In genomic region chr2:191691898-191692297, GRCh38 we compare ENCODE assay signal across 2 cellular contexts.
TF ChIP-seq lines count a peak whose summit lies in the region.

No MANE protein-coding gene starts in this region.

TF ChIP-seq in HCT116, 20 proteins besides CTCF, POLR2A, EP300 and RAD21:
- peak; percentile 18; the same call in 1 of the 2 replicates for TF ChIP-seq POLR2AphosphoS5 (IDR thresholded peaks at IDR 0.05; ENCODE audit: low read depth, low read length)
- no peak for TF ChIP-seq CBX3 (IDR thresholded peaks at IDR 0.05; ENCODE audit: low read depth)
- TF ChIP-seq EZH2 (IDR thresholded peaks at IDR 0.05): no peak

TF ChIP-seq in HepG2, 621 proteins besides CTCF, POLR2A, EP300 and RAD21:
- TF ChIP-seq ATF4 (CRISPR knock-in tag; IDR thresholded peaks at IDR 0.05) (0 out of 4 replicates have a peak, but pooled peaks of 1 of the 2 experiments have one; percentile 28), ZBTB38 (CRISPR knock-in tag; IDR thresholded peaks at IDR 0.05) (no peak), GATAD2A (CRISPR knock-in tag; IDR thresholded peaks at IDR 0.05) (peak; percentile 52), LBX2 (CRISPR knock-in tag; IDR thresholded peaks at IDR 0.05; ENCODE audit: borderline replicate concordance) (no peak), SYNCRIP (IDR thresholded peaks at IDR 0.05; ENCODE audit: insufficient read depth, low read depth, low read length) (no peak), ZNF7 (CRISPR knock-in tag; IDR thresholded peaks at IDR 0.05) (0 out of 2 replicates have a peak, but pooled peaks have one; percentile 28), MBD4 (IDR thresholded peaks at IDR 0.05; ENCODE audit: borderline replicate concordance, low read length) (no peak), ZNF264 (CRISPR knock-in tag; IDR thresholded peaks at IDR 0.05) (peak; percentile 100), ARNT2 (CRISPR knock-in tag; IDR thresholded peaks at IDR 0.05; ENCODE audit: low read depth) (no peak), ZNF878 (CRISPR knock-in tag; IDR thresholded peaks at IDR 0.05) (0 out of 2 replicates have a peak, but pooled peaks have one; percentile 50), ZNF331 (CRISPR knock-in tag; IDR thresholded peaks at IDR 0.05) (0 out of 2 replicates have a peak, but pooled peaks have one; percentile 18), NCOA2 (CRISPR knock-in tag; IDR thresholded peaks at IDR 0.05) (0 out of 2 replicates have a peak, but pooled peaks have one; percentile 21), ZBTB7B (CRISPR knock-in tag; IDR thresholded peaks at IDR 0.05) (no peak), HINFP (CRISPR knock-in tag; IDR thresholded peaks at IDR 0.05; ENCODE audit: low read depth) (no peak), GATA4 (IDR thresholded peaks at IDR 0.05; ENCODE audit: borderline replicate concordance, low read depth) (no peak), FOXO4 (CRISPR knock-in tag; conservative IDR thresholded peaks at IDR 0.05) (no peak), KLF12 (CRISPR knock-in tag; IDR thresholded peaks at IDR 0.05; ENCODE audit: borderline replicate concordance) (no peak), ZFY (CRISPR knock-in tag; IDR thresholded peaks at IDR 0.05) (no peak), AGO1 (IDR thresholded peaks at IDR 0.05; ENCODE audit: low read depth, low read length, poor library complexity, severe bottlenecking) (no peak), HMG20A (CRISPR knock-in tag; IDR thresholded peaks at IDR 0.05; ENCODE audit: borderline replicate concordance) (0 out of 2 replicates have a peak, but pooled peaks have one; percentile 30), ZNF792 (CRISPR knock-in tag; IDR thresholded peaks at IDR 0.05) (0 out of 2 replicates have a peak, but pooled peaks have one; percentile 25), CBX5 (CRISPR knock-in tag; IDR thresholded peaks at IDR 0.05; ENCODE audit: borderline replicate concordance) (0 out of 2 replicates have a peak, but pooled peaks have one; percentile 21), KDM2A (CRISPR knock-in tag; IDR thresholded peaks at IDR 0.05; ENCODE audit: borderline replicate concordance, low read depth) (0 out of 2 replicates have a peak, but pooled peaks have one; percentile 9), ZNF292 (CRISPR knock-in tag; IDR thresholded peaks at IDR 0.05; ENCODE audit: borderline replicate concordance, low read depth) (no peak), FOXK1 (CRISPR knock-in tag; IDR thresholded peaks at IDR 0.05; ENCODE audit: borderline replicate concordance, low read depth) (peak; percentile 25; the same call in 1 of the 2 replicates), REXO4 (CRISPR knock-in tag; IDR thresholded peaks at IDR 0.05; ENCODE audit: borderline replicate concordance) (no peak), KMT2A (CRISPR knock-in tag; IDR thresholded peaks at IDR 0.05) (no peak), ZNF784 (CRISPR knock-in tag; IDR thresholded peaks at IDR 0.05; ENCODE audit: borderline replicate concordance) (no peak), FOSL2 (CRISPR knock-in tag; IDR thresholded peaks at IDR 0.05) (peak; percentile 44; the same call in 1 of the 2 replicates), ZNF329 (CRISPR knock-in tag; IDR thresholded peaks at IDR 0.05; ENCODE audit: low read depth) (no peak), AKAP8 (CRISPR knock-in tag; IDR thresholded peaks at IDR 0.05) (no peak), ZNF12 (CRISPR knock-in tag; IDR thresholded peaks at IDR 0.05) (0 out of 2 replicates have a peak, but pooled peaks have one; percentile 15), ARID4A (CRISPR knock-in tag; IDR thresholded peaks at IDR 0.05; ENCODE audit: borderline replicate concordance) (no peak), ZNF256 (CRISPR knock-in tag; conservative IDR thresholded peaks at IDR 0.05) (no peak)
